23 cellular contexts compared by ENCODE assay signal in the genomic region with DNA sequence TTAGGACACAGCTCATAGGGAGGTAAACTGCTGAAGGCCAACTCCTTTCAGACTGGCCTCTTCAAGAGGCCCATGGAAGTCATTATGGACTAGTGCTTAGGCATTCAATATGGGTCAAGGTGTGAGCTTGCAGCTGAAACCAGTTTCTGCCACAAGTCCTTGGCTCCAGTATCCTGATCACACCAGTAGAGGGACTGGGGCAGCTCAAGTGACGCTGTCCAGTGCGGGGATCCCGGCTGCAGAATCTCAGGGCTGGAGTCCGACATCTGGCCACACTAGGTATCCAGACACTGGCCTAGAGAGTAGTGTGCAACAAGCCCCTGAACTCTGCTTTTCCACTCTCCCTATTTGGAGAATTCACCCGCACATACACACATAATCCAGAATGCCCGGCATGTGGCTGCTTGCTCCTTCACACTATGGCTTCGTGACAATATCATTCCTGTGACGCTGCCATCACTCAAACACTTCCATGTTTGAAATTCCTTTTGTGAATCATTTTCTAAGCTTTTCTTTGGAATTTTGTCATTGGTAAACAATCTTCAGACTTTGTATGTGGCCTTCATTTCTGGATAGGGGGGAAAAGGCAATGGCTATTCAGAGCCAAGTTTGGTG.
A peak's percentile ranks its signal among the peaks of the same experiment; 100 is the strongest.
DNase-seq lines count a peak whose midpoint lies in the region; ATAC-seq, FAIRE-seq and TF ChIP-seq lines count a peak whose summit lies in the region.
"Had no signal": no experiment of that assay in that cellular context is flagged by ENCODE, and none has a peak within 500 bp of the region (broad histone marks: within the 10 kb centered on the region; RNA-seq: fewer than 3 reads in every experiment).

No MANE protein-coding gene starts in this region.

- no peaks in the 10 kb centered on the region for H3K27me3 ChIP-seq in H9 (ENCODE audit: insufficient read depth, low read length)
- no peaks in the 10 kb centered on the region for H3K27me3 ChIP-seq in bronchial epithelial cell (ENCODE audit: control insufficient read depth, insufficient read depth, low read length)
- H3K27me3 ChIP-seq in mesendoderm (ENCODE audit: insufficient read depth, low read length, poor library complexity), result no peaks in the 10 kb centered on the region
- H3K27me3 ChIP-seq: Peyer's patch, right atrium auricular region had no signal

- no peak overlapping the region for H2AFZ ChIP-seq in H9 (ENCODE audit: low read length)

- POLR2A ChIA-PET in activated CD8-positive, alpha-beta T cell treated with anti-CD3 and anti-CD28 coated beads for 36 hours (lab: Charles Lee), result no interaction called here

- no peaks in the 10 kb centered on the region for H3K79me1 ChIP-seq in H9 (ENCODE audit: insufficient read depth, low read depth, low read length, poor library complexity, severe bottlenecking)
- no peaks in the 10 kb centered on the region for H3K79me1 ChIP-seq in mesendoderm (ENCODE audit: low read length)

- ATAC-seq in GM21390 (IDR thresholded peaks at IDR 0.05; ENCODE audit: unreplicated experiment), result no peak
- no peak for ATAC-seq in activated CD8-positive, alpha-beta T cell treated with anti-CD3 and anti-CD28 coated beads for 36 hours
- ATAC-seq: activated naive CD4-positive, alpha-beta T cell treated with anti-CD3 and anti-CD28 coated beads, Interleukin-2, amount 50 U/mL, for 72 hours; left cardiac atrium had no signal

- H4K91ac ChIP-seq in H9 (ENCODE audit: insufficient read length, low read depth, low read length), result no peak overlapping the region

- WGBS in H9 (ENCODE audit: extremely low coverage, insufficient read length, low lambda C conversion rate), result no CpG with 5 or more reads among the region's 8 CpGs
- WGBS in mesendoderm (ENCODE audit: extremely low coverage, insufficient coverage, low lambda C conversion rate), result no CpG with 5 or more reads among the region's 8 CpGs

- H2AK5ac ChIP-seq in H9 (ENCODE audit: insufficient read length, low read length) (no peak overlapping the region), mesendoderm (ENCODE audit: low read length) (no peak overlapping the region)

- peaks cover 14 to 19% of the 10 kb centered on the region in 2 experiments for H3K4me1 Mint-ChIP-seq in H9
- no peaks in the 10 kb centered on the region for H3K4me1 Mint-ChIP-seq in activated CD8-positive, alpha-beta T cell treated with anti-CD3 and anti-CD28 coated beads for 36 hours (ENCODE audit: low read depth)
- H3K4me1 Mint-ChIP-seq: activated CD4-positive, alpha-beta T cell treated with anti-CD3 and anti-CD28 coated beads, Interleukin-2, amount 10 ng/mL, durations not matched to agents 7 days and 5 days; memory B cell; naive B cell had no signal

- H3K4me3 ChIP-seq in bronchial epithelial cell (ENCODE audit: low read depth, low read length), result no peak overlapping the region
- H3K4me3 ChIP-seq in mesendoderm (ENCODE audit: low read length), result no peak overlapping the region
- H3K4me3 ChIP-seq: Peyer's patch, right atrium auricular region had no signal

- peak; percentile 49 for DNase-seq in AG08396 (ENCODE audit: low spot score)
- no peak for DNase-seq in H9
- DNase-seq in bronchial epithelial cell (ENCODE audit: low read depth), result peak; percentile 51
- DNase-seq in mesendoderm, result peak; percentile 23
- no peak for DNase-seq in activated CD8-positive, alpha-beta memory T cell treated with anti-CD3 and anti-CD28 coated beads, Interleukin-2, amount 50 U/mL, for 48 hours
- DNase-seq in activated CD8-positive, alpha-beta T cell treated with anti-CD3 and anti-CD28 coated beads for 36 hours, result no peak
- no peak for DNase-seq in UCSD-AML1 (lab: John Stamatoyannopoulos, UW; ENCODE audit: unreplicated experiment)
- DNase-seq: activated CD4-positive, alpha-beta T cell treated with anti-CD3 and anti-CD28 coated beads, Interleukin-2, amount 10 ng/mL, durations not matched to agents 7 days and 5 days; effector CD4-positive, alpha-beta T cell; GDM1; Kasumi-1; left cardiac atrium; naive B cell; NCI-H510A treated with DMSO at 0.1 percent for 48 hours; occipital lobe; Peyer's patch; stimulated activated CD4-positive, alpha-beta T cell treated with anti-CD3 and anti-CD28 coated beads, Interleukin-15, amount 100 ng/mL, for 24 hours; T-helper 2 cell had no signal

- no peak overlapping the region for H3K56ac ChIP-seq in H9 (ENCODE audit: insufficient read length, low read depth, low read length)
- no peak overlapping the region for H3K56ac ChIP-seq in mesendoderm (ENCODE audit: low read length)

- H4K5ac ChIP-seq in H9 (ENCODE audit: insufficient read length, low read depth, low read length), result no peak overlapping the region
- H4K5ac ChIP-seq in mesendoderm (ENCODE audit: low read length), result no peak overlapping the region

- no peak overlapping the region for H3K27ac Mint-ChIP-seq in H9
- H3K27ac Mint-ChIP-seq in activated CD8-positive, alpha-beta T cell treated with anti-CD3 and anti-CD28 coated beads for 36 hours, result no peak overlapping the region
- H3K27ac Mint-ChIP-seq: activated CD4-positive, alpha-beta T cell treated with anti-CD3 and anti-CD28 coated beads, Interleukin-2, amount 10 ng/mL, durations not matched to agents 7 days and 5 days; activated naive CD4-positive, alpha-beta T cell treated with anti-CD3 and anti-CD28 coated beads, Interleukin-2, amount 50 U/mL, for 72 hours; memory B cell; naive B cell had no signal

- no peak overlapping the region for H3K14ac ChIP-seq in H9 (ENCODE audit: insufficient read depth, low read length)

- FAIRE-seq in bronchial epithelial cell (lab: Jason Lieb, UNC), result no peak

- H3K4me2 ChIP-seq in H9 (ENCODE audit: insufficient read depth, insufficient read length, low read length) (no peak overlapping the region), mesendoderm (ENCODE audit: low read length) (no peak overlapping the region)

- H3K36me3 ChIP-seq in bronchial epithelial cell (ENCODE audit: control insufficient read depth, insufficient read depth, low read length) (no peaks in the 10 kb centered on the region), mesendoderm (ENCODE audit: control insufficient read depth, insufficient read depth, low read length) (no peaks in the 10 kb centered on the region)
- H3K36me3 ChIP-seq: Peyer's patch, right atrium auricular region had no signal

- no peak overlapping the region for H2BK20ac ChIP-seq in H9 (ENCODE audit: low read depth, low read length, poor library complexity, severe bottlenecking)

- no peak overlapping the region for H3T11ph ChIP-seq in H9 (ENCODE audit: low read length)

- no peaks in the 10 kb centered on the region for H3K23me2 ChIP-seq in H9 (ENCODE audit: insufficient read length, low read depth, low read length, poor library complexity, severe bottlenecking)

- no peak overlapping the region for H3K4ac ChIP-seq in H9 (ENCODE audit: low read depth, low read length)
- H3K4ac ChIP-seq in mesendoderm (ENCODE audit: low read depth, low read length), result no peak overlapping the region

- no peak overlapping the region for H4K8ac ChIP-seq in H9 (replicated peaks; ENCODE audit: insufficient read length, low read depth, low read length)
- H4K8ac ChIP-seq in mesendoderm (ENCODE audit: low read depth, low read length), result no peak overlapping the region

- TF ChIP-seq CTCF in H9 (conservative IDR thresholded peaks at IDR 0.05) (peak; percentile 44; the same call in 2 of the 3 replicates), bronchial epithelial cell (IDR thresholded peaks at IDR 0.05; ENCODE audit: insufficient read depth, low read length, severe bottlenecking) (no peak)
- no peak for TF ChIP-seq CTCF in activated CD8-positive, alpha-beta T cell treated with anti-CD3 and anti-CD28 coated beads for 36 hours (IDR thresholded peaks at IDR 0.05)

- H3K4me1 ChIP-seq in H9 (ENCODE audit: insufficient read depth, low read length), result no peaks in the 10 kb centered on the region; the same call in 1 of the 2 replicates
- H3K4me1 ChIP-seq in mesendoderm (ENCODE audit: control insufficient read depth, low read depth, low read length), result no peaks in the 10 kb centered on the region
- H3K4me1 ChIP-seq: Peyer's patch, right atrium auricular region had no signal

- no peak overlapping the region for H2BK12ac ChIP-seq in H9 (ENCODE audit: insufficient read length, low read depth, low read length)

- no peak overlapping the region for H3K23ac ChIP-seq in H9 (ENCODE audit: insufficient read length, low read depth, low read length)
- no peak overlapping the region for H3K23ac ChIP-seq in mesendoderm (ENCODE audit: low read length)

- no peaks in the 10 kb centered on the region for H4K20me1 ChIP-seq in H9 (ENCODE audit: control insufficient read depth, insufficient read depth, insufficient read length)

- no peaks in the 10 kb centered on the region; a peak in 1 of 7 replicates for H3K36me3 Mint-ChIP-seq in H9 (ENCODE audit: insufficient read depth in 1 of 3, low read depth in 3 of 3)
- no peaks in the 10 kb centered on the region for H3K36me3 Mint-ChIP-seq in activated CD8-positive, alpha-beta T cell treated with anti-CD3 and anti-CD28 coated beads for 36 hours (ENCODE audit: low read depth)
- H3K36me3 Mint-ChIP-seq: activated naive CD4-positive, alpha-beta T cell treated with anti-CD3 and anti-CD28 coated beads, Interleukin-2, amount 50 U/mL, for 72 hours; memory B cell; naive B cell had no signal

- H2BK5ac ChIP-seq in H9 (ENCODE audit: insufficient read length, low read length), result no peak overlapping the region
- H2BK5ac ChIP-seq in mesendoderm (ENCODE audit: low read length), result no peak overlapping the region

- H3K79me2 ChIP-seq in H9 (ENCODE audit: insufficient read depth, low read length) (no peaks in the 10 kb centered on the region), mesendoderm (ENCODE audit: control insufficient read depth, insufficient read depth, low read length) (no peaks in the 10 kb centered on the region)

- H3K27ac ChIP-seq in H9 (ENCODE audit: insufficient read length, low read depth, low read length), result no peak overlapping the region
- H3K27ac ChIP-seq in mesendoderm (ENCODE audit: low read depth, low read length), result no peak overlapping the region
- H3K27ac ChIP-seq: Peyer's patch, right atrium auricular region, VCaP had no signal

- CTCF ChIA-PET in activated CD8-positive, alpha-beta T cell treated with anti-CD3 and anti-CD28 coated beads for 36 hours (lab: Charles Lee), result no interaction called here

- no peak overlapping the region for H2BK120ac ChIP-seq in H9 (ENCODE audit: low read depth, low read length, poor library complexity, severe bottlenecking)
- H2BK120ac ChIP-seq in mesendoderm (ENCODE audit: low read depth, low read length), result no peak overlapping the region

- no peak overlapping the region for H3K4me3 Mint-ChIP-seq in H9
- no peak overlapping the region for H3K4me3 Mint-ChIP-seq in activated CD8-positive, alpha-beta T cell treated with anti-CD3 and anti-CD28 coated beads for 36 hours
- H3K4me3 Mint-ChIP-seq: activated CD4-positive, alpha-beta T cell treated with anti-CD3 and anti-CD28 coated beads, Interleukin-2, amount 10 ng/mL, durations not matched to agents 7 days and 5 days; memory B cell; naive B cell had no signal

- no peaks in the 10 kb centered on the region for H3K9me3 Mint-ChIP-seq in H9
- H3K9me3 Mint-ChIP-seq in activated CD8-positive, alpha-beta T cell treated with anti-CD3 and anti-CD28 coated beads for 36 hours, result no peaks in the 10 kb centered on the region
- H3K9me3 Mint-ChIP-seq: activated CD4-positive, alpha-beta T cell treated with anti-CD3 and anti-CD28 coated beads, Interleukin-2, amount 10 ng/mL, durations not matched to agents 7 days and 5 days; activated naive CD4-positive, alpha-beta T cell treated with anti-CD3 and anti-CD28 coated beads, Interleukin-2, amount 50 U/mL, for 72 hours had no signal

- H3K9ac ChIP-seq in H9 (ENCODE audit: extremely low read depth, insufficient read length, low read length) (no peak overlapping the region), mesendoderm (ENCODE audit: low read length) (no peak overlapping the region)

- H2BK15ac ChIP-seq in H9 (ENCODE audit: low read depth, low read length), result no peak overlapping the region
- H2BK15ac ChIP-seq in mesendoderm (replicated peaks; ENCODE audit: low read depth), result no peak overlapping the region

- intact Hi-C loops in activated CD8-positive, alpha-beta T cell treated with anti-CD3 and anti-CD28 coated beads for 36 hours (cut with micrococcal nuclease), result no loop called here

- H3K18ac ChIP-seq in H9 (ENCODE audit: insufficient read length, low read depth, low read length) (no peak overlapping the region), mesendoderm (ENCODE audit: low read length) (no peak overlapping the region)

- H3K9me3 ChIP-seq in H9 (ENCODE audit: control insufficient read depth, low read depth, low read length), result no peaks in the 10 kb centered on the region
- H3K9me3 ChIP-seq: Peyer's patch, right atrium auricular region had no signal

- no peaks in the 10 kb centered on the region for H3K27me3 Mint-ChIP-seq in H9 (ENCODE audit: low read depth)
- no peaks in the 10 kb centered on the region for H3K27me3 Mint-ChIP-seq in activated CD8-positive, alpha-beta T cell treated with anti-CD3 and anti-CD28 coated beads for 36 hours
- H3K27me3 Mint-ChIP-seq: activated CD4-positive, alpha-beta T cell treated with anti-CD3 and anti-CD28 coated beads, Interleukin-2, amount 10 ng/mL, durations not matched to agents 7 days and 5 days; memory B cell; naive B cell had no signal

Comparison
In these comparisons a context has a peak if more than half of its experiments do, and no peak if none do; other contexts are left out.
1. DNase-seq: peak in AG08396 (single experiment), bronchial epithelial cell (single experiment) and mesendoderm (single experiment); none in H9 (single experiment), activated CD8-positive, alpha-beta memory T cell treated with anti-CD3 and anti-CD28 coated beads, Interleukin-2, amount 50 U/mL, for 48 hours (single experiment), activated CD8-positive, alpha-beta T cell treated with anti-CD3 and anti-CD28 coated beads for 36 hours (single experiment) and UCSD-AML1 (single experiment).